8 cellular contexts compared by ENCODE assay signal in the genomic region with DNA sequence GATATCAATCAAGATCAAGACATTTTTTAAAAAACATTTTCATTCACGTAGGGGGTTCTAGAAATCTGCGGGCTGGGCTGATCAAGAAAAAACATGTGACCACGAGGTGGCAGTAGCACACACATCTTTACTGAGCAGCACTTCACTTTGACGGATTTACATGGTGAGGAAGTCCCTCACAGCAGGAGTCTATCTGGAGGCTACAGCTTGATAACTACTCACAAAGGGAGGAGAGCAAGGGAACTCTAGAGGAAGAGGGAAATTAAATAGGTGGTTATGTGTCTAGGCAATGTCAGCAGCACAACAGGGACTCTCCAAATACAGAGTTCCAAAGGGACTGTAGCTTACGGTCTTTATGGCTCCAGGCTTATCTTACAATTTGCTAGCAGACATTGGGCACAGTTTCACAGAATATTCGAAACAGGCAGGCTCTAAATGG.
DNase-seq lines count a peak whose midpoint lies in the region; TF ChIP-seq lines count a peak whose summit lies in the region.

No MANE protein-coding gene starts in this region.

- H3K4me2 ChIP-seq in MM.1S (ENCODE audit: low read depth, low read length) (no peak overlapping the region), neural cell (ENCODE audit: low read length) (no peak overlapping the region)

- no peaks in the 10 kb centered on the region for H3K4me1 ChIP-seq in MM.1S (ENCODE audit: low read length)
- no peaks in the 10 kb centered on the region for H3K4me1 ChIP-seq in colonic mucosa

- H3F3A ChIP-seq in MM.1S (ENCODE audit: insufficient read depth, low read length) (no peaks in the 10 kb centered on the region), neural cell (ENCODE audit: insufficient read depth, low read length, poor library complexity, severe bottlenecking) (no peaks in the 10 kb centered on the region)

- H3K36me3 ChIP-seq in MM.1S (replicated peaks; ENCODE audit: insufficient read depth, low read length) = no peaks in the 10 kb centered on the region
- no peaks in the 10 kb centered on the region for H3K36me3 ChIP-seq in colonic mucosa
- no peaks in the 10 kb centered on the region for H3K36me3 ChIP-seq in neural cell (ENCODE audit: insufficient read depth, low read length)

- TF ChIP-seq CTCF in GM12874 (IDR thresholded peaks at IDR 0.05; ENCODE audit: insufficient read depth, low read depth, low read length) (peak; percentile 66), HFFc6 (IDR thresholded peaks at IDR 0.05) (peak; percentile 88), MM.1S (IDR thresholded peaks at IDR 0.05; ENCODE audit: low read length) (peak; percentile 74), colonic mucosa (IDR thresholded peaks at IDR 0.05) (peak; percentile 42), neural cell (IDR thresholded peaks at IDR 0.05; ENCODE audit: poor library complexity, severe bottlenecking) (peak; percentile 80)

- H3K4me1 Mint-ChIP-seq in HFFc6 (ENCODE audit: low read depth) = peaks cover 7% of the 10 kb centered on the region; the same call in 1 of the 2 replicates

- H4K20me1 ChIP-seq in MM.1S (ENCODE audit: insufficient read depth, low read length) (no peaks in the 10 kb centered on the region), neural cell (ENCODE audit: insufficient read depth) (no peaks in the 10 kb centered on the region)

- H2AFZ ChIP-seq in MM.1S (ENCODE audit: low read length) = no peak overlapping the region
- no peak overlapping the region for H2AFZ ChIP-seq in neural cell (ENCODE audit: low read depth, low read length)

- H3K9ac ChIP-seq in MM.1S (ENCODE audit: low read length) (no peak overlapping the region), colonic mucosa (ENCODE audit: low read depth in 2 of 2, low read length in 2 of 2) (no peak overlapping the region), neural cell (ENCODE audit: low read length) (no peak overlapping the region)

- peak; percentile 75 for TF ChIP-seq RAD21 in neural cell (conservative IDR thresholded peaks at IDR 0.05)

- peak; percentile 51 for DNase-seq in AG08396 (ENCODE audit: low spot score)
- peak; percentile 52 for DNase-seq in HFFc6
- DNase-seq in MM.1S = peak; percentile 74
- peak; percentile 66 for DNase-seq in RPMI7951 (ENCODE audit: low read depth)
- peak; percentile 47 for DNase-seq in colonic mucosa
- no peak for DNase-seq in activated CD4-positive, CD25-positive, alpha-beta regulatory T cell treated with anti-CD3 and anti-CD28 coated beads, Interleukin-2, amount 50 U/mL, for 72 hours

- no peak overlapping the region for H3K27ac Mint-ChIP-seq in HFFc6

- no peaks in the 10 kb centered on the region for H3K27me3 ChIP-seq in MM.1S (replicated peaks; ENCODE audit: insufficient read depth, low read length)
- H3K27me3 ChIP-seq in colonic mucosa = no peaks in the 10 kb centered on the region
- H3K27me3 ChIP-seq in neural cell (ENCODE audit: insufficient read depth, low read depth, low read length) = no peaks in the 10 kb centered on the region

- no peaks in the 10 kb centered on the region for H3K36me3 Mint-ChIP-seq in HFFc6 (ENCODE audit: low read depth)

- peaks cover 4% of the 10 kb centered on the region; the same call in 1 of the 2 replicates for H3K27me3 Mint-ChIP-seq in HFFc6 (ENCODE audit: insufficient read depth)

- H3K9me2 ChIP-seq in MM.1S (replicated peaks; ENCODE audit: insufficient read depth, low read length) (no peaks in the 10 kb centered on the region), neural cell (ENCODE audit: insufficient read depth, low read length) (no peaks in the 10 kb centered on the region)

- H3K4me3 ChIP-seq in MM.1S (ENCODE audit: low read length) (no peak overlapping the region), colonic mucosa (no peak overlapping the region), neural cell (ENCODE audit: low read length) (no peak overlapping the region)

- intact Hi-C loops in colonic mucosa (cut with DNase I) = loop anchor here (10.0 kb wide), 1 partner anchor 375 kb away; no protein-coding TSS in a partner anchor

- no peaks in the 10 kb centered on the region for H3K9me3 ChIP-seq in MM.1S (replicated peaks; ENCODE audit: insufficient read depth, low read length)
- H3K9me3 ChIP-seq in colonic mucosa = no peaks in the 10 kb centered on the region
- no peaks in the 10 kb centered on the region for H3K9me3 ChIP-seq in neural cell (ENCODE audit: low read length)

- no peaks in the 10 kb centered on the region; the same call in 1 of the 2 replicates for H3K9me3 Mint-ChIP-seq in HFFc6

- H3K27ac ChIP-seq in MM.1S (ENCODE audit: low read length) = no peak overlapping the region
- no peak overlapping the region for H3K27ac ChIP-seq in colonic mucosa
- H3K27ac ChIP-seq in neural cell (ENCODE audit: low read length) = no peak overlapping the region

- H3K4me3 Mint-ChIP-seq in HFFc6 = no peak overlapping the region

- H3K79me2 ChIP-seq in MM.1S (ENCODE audit: low read length) (no peaks in the 10 kb centered on the region), neural cell (replicated peaks; ENCODE audit: insufficient read depth, low read length) (no peaks in the 10 kb centered on the region)

- TF ChIP-seq EP300 in neural cell (conservative IDR thresholded peaks at IDR 0.05; ENCODE audit: poor library complexity, severe bottlenecking) = peak; percentile 43

TF ChIP-seq in neural cell, 6 proteins besides CTCF, POLR2A, EP300 and RAD21:
- TF ChIP-seq POLR2AphosphoS5 (IDR thresholded peaks at IDR 0.05) = peak; percentile 77
- TF ChIP-seq, protein P1, sequence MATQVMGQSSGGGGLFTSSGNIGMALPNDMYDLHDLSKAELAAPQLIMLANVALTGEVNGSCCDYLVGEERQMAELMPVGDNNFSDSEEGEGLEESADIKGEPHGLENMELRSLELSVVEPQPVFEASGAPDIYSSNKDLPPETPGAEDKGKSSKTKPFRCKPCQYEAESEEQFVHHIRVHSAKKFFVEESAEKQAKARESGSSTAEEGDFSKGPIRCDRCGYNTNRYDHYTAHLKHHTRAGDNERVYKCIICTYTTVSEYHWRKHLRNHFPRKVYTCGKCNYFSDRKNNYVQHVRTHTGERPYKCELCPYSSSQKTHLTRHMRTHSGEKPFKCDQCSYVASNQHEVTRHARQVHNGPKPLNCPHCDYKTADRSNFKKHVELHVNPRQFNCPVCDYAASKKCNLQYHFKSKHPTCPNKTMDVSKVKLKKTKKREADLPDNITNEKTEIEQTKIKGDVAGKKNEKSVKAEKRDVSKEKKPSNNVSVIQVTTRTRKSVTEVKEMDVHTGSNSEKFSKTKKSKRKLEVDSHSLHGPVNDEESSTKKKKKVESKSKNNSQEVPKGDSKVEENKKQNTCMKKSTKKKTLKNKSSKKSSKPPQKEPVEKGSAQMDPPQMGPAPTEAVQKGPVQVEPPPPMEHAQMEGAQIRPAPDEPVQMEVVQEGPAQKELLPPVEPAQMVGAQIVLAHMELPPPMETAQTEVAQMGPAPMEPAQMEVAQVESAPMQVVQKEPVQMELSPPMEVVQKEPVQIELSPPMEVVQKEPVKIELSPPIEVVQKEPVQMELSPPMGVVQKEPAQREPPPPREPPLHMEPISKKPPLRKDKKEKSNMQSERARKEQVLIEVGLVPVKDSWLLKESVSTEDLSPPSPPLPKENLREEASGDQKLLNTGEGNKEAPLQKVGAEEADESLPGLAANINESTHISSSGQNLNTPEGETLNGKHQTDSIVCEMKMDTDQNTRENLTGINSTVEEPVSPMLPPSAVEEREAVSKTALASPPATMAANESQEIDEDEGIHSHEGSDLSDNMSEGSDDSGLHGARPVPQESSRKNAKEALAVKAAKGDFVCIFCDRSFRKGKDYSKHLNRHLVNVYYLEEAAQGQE (IDR thresholded peaks at IDR 0.05; ENCODE audit: borderline replicate concordance) = peak; percentile 28
- no peak for TF ChIP-seq TAF1 (IDR thresholded peaks at IDR 0.05; ENCODE audit: low read depth)
- TF ChIP-seq MXI1 (conservative IDR thresholded peaks at IDR 0.05; ENCODE audit: poor library complexity, severe bottlenecking) = no peak
- TF ChIP-seq EZH2 (IDR thresholded peaks at IDR 0.05; ENCODE audit: borderline replicate concordance, insufficient read depth, low read length, poor library complexity, severe bottlenecking) = no peak
- TF ChIP-seq SMC3 (conservative IDR thresholded peaks at IDR 0.05; ENCODE audit: poor library complexity) = peak; percentile 82
